ENCODE assay signal across 18 cellular contexts in the genomic region with DNA sequence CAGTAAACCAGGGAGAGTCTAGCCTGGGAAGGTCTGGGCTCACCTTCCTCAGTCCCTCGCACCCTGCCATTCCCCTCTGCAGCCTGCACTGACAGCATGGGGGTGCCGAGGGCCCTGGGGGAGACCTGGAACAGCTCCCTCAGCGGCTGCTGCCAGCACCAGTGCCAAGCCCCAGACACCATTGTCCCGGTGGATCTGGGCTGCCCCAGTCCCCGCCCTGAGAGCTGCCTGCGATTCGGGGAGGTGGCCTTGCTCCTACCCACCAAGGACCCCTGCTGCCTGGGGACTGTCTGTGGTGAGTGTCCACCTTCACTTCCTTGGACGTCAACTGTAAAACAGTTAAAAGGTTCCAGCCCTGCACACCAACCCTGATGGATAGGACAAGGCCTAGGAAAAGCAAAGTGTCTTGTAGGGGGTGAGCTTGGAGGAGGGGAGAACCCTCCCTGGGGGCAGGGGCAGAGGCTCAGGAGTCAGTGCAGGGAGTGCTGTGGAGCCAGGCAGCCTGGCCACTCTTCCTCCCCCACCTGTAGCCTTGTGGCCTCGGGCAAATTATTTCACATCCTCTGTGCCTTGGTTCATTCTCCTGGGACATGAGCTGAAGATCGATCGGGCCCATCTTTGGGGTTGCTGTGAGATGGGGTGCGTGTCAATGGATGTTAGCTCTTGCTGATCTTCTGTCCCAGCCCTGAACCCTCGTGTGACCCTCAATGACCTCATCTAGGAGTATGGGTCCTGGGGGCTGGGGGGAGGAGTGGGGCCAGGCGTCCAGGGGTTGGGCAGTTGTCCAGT.
DNase-seq lines count a peak whose midpoint lies in the region; ATAC-seq and TF ChIP-seq lines count a peak whose summit lies in the region.
"Had no signal": no experiment of that assay in that cellular context is flagged by ENCODE, and none has a peak within 500 bp of the region (broad histone marks: within the 10 kb centered on the region; RNA-seq: fewer than 3 reads in every experiment).

No MANE protein-coding gene starts in this region.

- H3K4me1 ChIP-seq in BLaER1, result peaks cover 8% of the 10 kb centered on the region
- H3K4me1 ChIP-seq in GM23338 (ENCODE audit: insufficient read depth), result no peaks in the 10 kb centered on the region

- H3K4me2 ChIP-seq in BLaER1, result peak overlapping the region; percentile 39
- no peak overlapping the region for H3K4me2 ChIP-seq in GM23338

- H3K27me3 ChIP-seq in BLaER1 (no peaks in the 10 kb centered on the region), GM23338 (ENCODE audit: insufficient read depth) (no peaks in the 10 kb centered on the region)

- ATAC-seq in GM23338 (peak; percentile 16; the same call in 1 of the 3 replicates), esophagus mucosa (peak; percentile 13), HG03521 (IDR thresholded peaks at IDR 0.05; ENCODE audit: unreplicated experiment) (no peak)

- no peaks in the 10 kb centered on the region for H3F3A ChIP-seq in GM23338 (replicated peaks; ENCODE audit: low read depth)

- H3K9me2 ChIP-seq in GM23338 (ENCODE audit: insufficient read depth), result no peaks in the 10 kb centered on the region

- H3K9me3 Mint-ChIP-seq in GM23338, result no peaks in the 10 kb centered on the region
- no peaks in the 10 kb centered on the region for H3K9me3 Mint-ChIP-seq in progenitor cell of endocrine pancreas (ENCODE audit: low read depth)
- H3K9me3 Mint-ChIP-seq: CD14-positive monocyte had no signal

- DNase-seq in GM23338 (ENCODE audit: low spot score) (no peak), progenitor cell of endocrine pancreas (ENCODE audit: low spot score, unreplicated experiment) (no peak), NCI-H748 treated with DMSO at 0.1 percent for 48 hours (lab: John Stamatoyannopoulos, UW) (no peak), NCI-H187 (lab: John Stamatoyannopoulos, UW) (no peak)
- DNase-seq in stimulated activated CD4-positive, alpha-beta T cell treated with anti-CD3 and anti-CD28 coated beads, Interleukin-1b, Interleukin-23, amount 100 ng/mL, for 48 hours, result no peak
- DNase-seq: AML-193; DMS53; GF-D8; NCI-H1417; NCI-H187 treated with DMSO at 0.1 percent for 48 hours; NCI-H2227 treated with DMSO at 0.1 percent for 48 hours; NCI-H510A; NK-92 treated with Interleukin-12 subunit alpha and Interleukin-12 subunit beta, amount 100 ng/mL, for 24 hours had no signal

- TF ChIP-seq CTCF in GM23338 (conservative IDR thresholded peaks at IDR 0.05; ENCODE audit: low read depth in 2 of 2) (no peak), progenitor cell of endocrine pancreas (IDR thresholded peaks at IDR 0.05; ENCODE audit: unreplicated experiment) (no peak)

- H3K4me3 Mint-ChIP-seq in GM23338, result no peak overlapping the region
- H3K4me3 Mint-ChIP-seq in progenitor cell of endocrine pancreas (ENCODE audit: low read depth), result no peak overlapping the region
- H3K4me3 Mint-ChIP-seq: CD14-positive monocyte, IgD-negative memory B cell had no signal

- H3K27me3 Mint-ChIP-seq in GM23338 (ENCODE audit: insufficient read depth, low read depth, poor library complexity) (peaks cover 3% of the 10 kb centered on the region), progenitor cell of endocrine pancreas (peaks cover 18% of the 10 kb centered on the region)

- H3K9ac ChIP-seq in BLaER1, result no peak overlapping the region

- no peak overlapping the region for H3K27ac Mint-ChIP-seq in GM23338
- peak overlapping the region; percentile 81 for H3K27ac Mint-ChIP-seq in progenitor cell of endocrine pancreas
- H3K27ac Mint-ChIP-seq: CD14-positive monocyte, IgD-negative memory B cell had no signal

- H3K36me3 Mint-ChIP-seq in GM23338 (ENCODE audit: low read depth) (no peaks in the 10 kb centered on the region), progenitor cell of endocrine pancreas (ENCODE audit: insufficient read depth) (no peaks in the 10 kb centered on the region)
- H3K36me3 Mint-ChIP-seq: CD14-positive monocyte, IgD-negative memory B cell had no signal

- H3K4me3 ChIP-seq in BLaER1 (no peak overlapping the region), GM23338 (no peak overlapping the region)

- no peaks in the 10 kb centered on the region for H3K79me2 ChIP-seq in GM23338 (replicated peaks; ENCODE audit: insufficient read depth)

- H3K27ac ChIP-seq in BLaER1 (peak overlapping the region; percentile 23; the same call in 1 of the 2 replicates), GM23338 (ENCODE audit: low read depth) (no peak overlapping the region)

- no peak overlapping the region for H2AFZ ChIP-seq in GM23338

- H4K20me1 ChIP-seq in BLaER1, result no peaks in the 10 kb centered on the region
- peaks cover 6% of the 10 kb centered on the region; the same call in 1 of the 2 replicates for H4K20me1 ChIP-seq in GM23338 (replicated peaks; ENCODE audit: insufficient read depth)

- H3K36me3 ChIP-seq in BLaER1 (no peaks in the 10 kb centered on the region), GM23338 (ENCODE audit: insufficient read depth) (no peaks in the 10 kb centered on the region)

- no peaks in the 10 kb centered on the region for H3K9me3 ChIP-seq in BLaER1

- no peaks in the 10 kb centered on the region for H3K4me1 Mint-ChIP-seq in GM23338
- H3K4me1 Mint-ChIP-seq in progenitor cell of endocrine pancreas (ENCODE audit: low read depth), result no peaks in the 10 kb centered on the region
- H3K4me1 Mint-ChIP-seq: CD14-positive monocyte, IgD-negative memory B cell had no signal

TF ChIP-seq in GM23338, 12 proteins besides CTCF, POLR2A, EP300 and RAD21 (continues in another document):
- TF ChIP-seq ZNF114 (CRISPR knock-in tag; IDR thresholded peaks at IDR 0.05) (no peak), STAT1 (IDR thresholded peaks at IDR 0.05; ENCODE audit: unreplicated experiment) (no peak), ZNF331 (CRISPR knock-in tag; IDR thresholded peaks at IDR 0.05; ENCODE audit: low read depth) (no peak), POLR2AphosphoS5 (IDR thresholded peaks at IDR 0.05; ENCODE audit: low read depth) (no peak), EZH2phosphoT487 (IDR thresholded peaks at IDR 0.05; ENCODE audit: unreplicated experiment) (no peak), REST (IDR thresholded peaks at IDR 0.05; ENCODE audit: unreplicated experiment) (no peak), CREB1 (CRISPR knock-in tag; IDR thresholded peaks at IDR 0.05; ENCODE audit: low read depth) (no peak)
